30 cellular contexts compared by ENCODE assay signal in the genomic region with DNA sequence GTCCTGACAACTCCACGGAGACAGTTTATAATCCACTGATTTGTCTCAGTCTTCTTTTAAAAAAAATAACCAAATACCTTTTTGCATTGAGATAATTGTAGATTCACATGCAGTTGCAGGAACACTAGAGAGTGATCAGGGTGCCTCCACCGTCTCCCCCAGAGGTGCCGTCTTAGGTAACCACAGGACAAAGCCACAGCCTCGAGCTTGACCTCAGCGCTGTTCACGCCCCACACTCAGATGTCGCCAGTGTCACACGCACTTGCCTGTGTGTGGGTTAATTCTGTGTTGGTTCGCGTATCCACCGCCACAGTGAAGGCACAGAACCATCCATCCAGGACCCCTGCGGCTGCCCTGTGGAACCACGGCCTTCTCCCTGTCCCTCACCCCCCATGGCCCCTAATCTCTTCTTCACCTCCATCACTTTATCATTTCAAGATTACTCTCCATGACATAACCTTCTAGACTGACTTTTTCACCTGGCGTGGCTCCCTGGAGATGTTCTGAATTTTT.
"Had no signal": no experiment of that assay in that cellular context is flagged by ENCODE, and none has a peak within 500 bp of the region (broad histone marks: within the 10 kb centered on the region; RNA-seq: fewer than 3 reads in every experiment).

No MANE protein-coding gene starts in this region.

- H3K4me3 ChIP-seq: SJCRH30 had no signal

- H3K9me3 ChIP-seq: SJCRH30 had no signal

- DNase-seq: activated B cell treated with CpG ODN at 0.5 μM for 24 hours; activated CD4-positive, alpha-beta T cell treated with anti-CD3 and anti-CD28 coated beads for 1 hour; activated CD4-positive, alpha-beta T cell treated with anti-CD3 and anti-CD28 coated beads, Interleukin-2, amount 10 ng/mL, durations not matched to agents 24 days and 14 days; activated CD4-positive, alpha-beta T cell treated with anti-CD3 and anti-CD28 coated beads, Interleukin-2, amount 50 U/mL, for 48 hours; activated CD8-positive, alpha-beta memory T cell treated with anti-CD3 and anti-CD28 coated beads, Interleukin-2, amount 10 ng/mL, durations not matched to agents 7 days and 5 days; activated effector memory CD4-positive, alpha-beta T cell treated with Interleukin-2 at 50 U/mL for 16 hours; activated naive CD4-positive, alpha-beta T cell; activated T-cell treated with anti-CD3 and anti-CD28 coated beads, Interleukin-2, amount 50 U/mL, for 24 hours; KG1; NCI-H1092; NCI-H1417; NCI-H1694; NCI-H2029; NCI-H2107; NCI-H345; NCI-H510A; NCI-H526 treated with DMSO at 0.1 percent for 48 hours; NCI-H82; NK-92 treated with Interleukin-12 subunit alpha and Interleukin-12 subunit beta, amount 100 ng/mL, for 24 hours; OCI-M1; Right ventricle myocardium superior; RPMI8226; SJCRH30; T-helper 2 cell; T1000 had no signal

- H3K27me3 Mint-ChIP-seq: activated B cell treated with CpG ODN at 0.5 μM for 24 hours; activated CD8-positive, alpha-beta memory T cell treated with anti-CD3 and anti-CD28 coated beads, Interleukin-2, amount 10 ng/mL, durations not matched to agents 7 days and 5 days; activated naive CD4-positive, alpha-beta T cell treated with anti-CD3 and anti-CD28 coated beads, Interleukin-2, amount 50 U/mL, for 24 hours; activated T-cell treated with anti-CD3 and anti-CD28 coated beads, Interleukin-2, amount 50 U/mL, for 24 hours; IgD-negative memory B cell had no signal

- H3K27ac Mint-ChIP-seq: activated B cell treated with CpG ODN at 0.5 μM for 24 hours; activated CD4-positive, alpha-beta T cell treated with anti-CD3 and anti-CD28 coated beads, Interleukin-2, amount 10 ng/mL, durations not matched to agents 24 days and 14 days; activated CD8-positive, alpha-beta memory T cell treated with anti-CD3 and anti-CD28 coated beads, Interleukin-2, amount 10 ng/mL, durations not matched to agents 7 days and 5 days; activated naive CD4-positive, alpha-beta T cell treated with anti-CD3 and anti-CD28 coated beads, Interleukin-2, amount 50 U/mL, for 24 hours; activated T-cell treated with anti-CD3 and anti-CD28 coated beads, Interleukin-2, amount 50 U/mL, for 24 hours; activated T-helper 1 cell treated with anti-CD3 and anti-CD28 coated beads, Interleukin-12 subunit alpha, Interleukin-12 subunit beta, Interleukin-2, Interleukin-4 antibody, amounts not matched to agents 30 ng/mL and 10 ng/mL and 1 ng/mL, durations not matched to agents 14 hours and 24 hours and 36 hours; IgD-negative memory B cell had no signal

- H3K27ac ChIP-seq: SJCRH30 had no signal

- H3K36me3 ChIP-seq: SJCRH30 had no signal

- H3K4me1 Mint-ChIP-seq: activated B cell treated with CpG ODN at 0.5 μM for 24 hours; activated CD4-positive, alpha-beta T cell treated with anti-CD3 and anti-CD28 coated beads, Interleukin-2, amount 10 ng/mL, durations not matched to agents 24 days and 14 days; activated CD8-positive, alpha-beta memory T cell treated with anti-CD3 and anti-CD28 coated beads, Interleukin-2, amount 10 ng/mL, durations not matched to agents 7 days and 5 days; activated naive CD4-positive, alpha-beta T cell treated with anti-CD3 and anti-CD28 coated beads, Interleukin-2, amount 50 U/mL, for 24 hours; IgD-negative memory B cell had no signal

- H3K36me3 Mint-ChIP-seq: activated CD8-positive, alpha-beta memory T cell treated with anti-CD3 and anti-CD28 coated beads, Interleukin-2, amount 10 ng/mL, durations not matched to agents 7 days and 5 days; activated naive CD4-positive, alpha-beta T cell treated with anti-CD3 and anti-CD28 coated beads, Interleukin-2, amount 50 U/mL, for 24 hours; IgD-negative memory B cell had no signal

- H3K4me3 Mint-ChIP-seq: activated B cell treated with CpG ODN at 0.5 μM for 24 hours; activated CD4-positive, alpha-beta T cell treated with anti-CD3 and anti-CD28 coated beads, Interleukin-2, amount 10 ng/mL, durations not matched to agents 24 days and 14 days; activated CD8-positive, alpha-beta memory T cell treated with anti-CD3 and anti-CD28 coated beads, Interleukin-2, amount 10 ng/mL, durations not matched to agents 7 days and 5 days; activated naive CD4-positive, alpha-beta T cell treated with anti-CD3 and anti-CD28 coated beads, Interleukin-2, amount 50 U/mL, for 24 hours; activated T-cell treated with anti-CD3 and anti-CD28 coated beads, Interleukin-2, amount 50 U/mL, for 24 hours; activated T-helper 1 cell treated with anti-CD3 and anti-CD28 coated beads, Interleukin-12 subunit alpha, Interleukin-12 subunit beta, Interleukin-2, Interleukin-4 antibody, amounts not matched to agents 30 ng/mL and 10 ng/mL and 1 ng/mL, durations not matched to agents 14 hours and 24 hours and 36 hours; IgD-negative memory B cell had no signal

- H3K4me1 ChIP-seq: SJCRH30 had no signal

- ATAC-seq: activated CD8-positive, alpha-beta memory T cell treated with anti-CD3 and anti-CD28 coated beads, Interleukin-2, amount 10 ng/mL, durations not matched to agents 7 days and 5 days; Panc1; SK-N-SH treated with all-trans-retinoic acid at 6 μM for 48 hours had no signal
